ENCODE assay signal across 9 cellular contexts in genomic region chrX:39519213-39519544, GRCh38.
A peak's percentile ranks its signal among the peaks of the same experiment; 100 is the strongest.
DNase-seq lines count a peak whose midpoint lies in the region; ATAC-seq and TF ChIP-seq lines count a peak whose summit lies in the region.
"Had no signal": no experiment of that assay in that cellular context is flagged by ENCODE, and none has a peak within 500 bp of the region (broad histone marks: within the 10 kb centered on the region; RNA-seq: fewer than 3 reads in every experiment).

No MANE protein-coding gene starts in this region.

- H3K4me3 ChIP-seq in GM23248 (no peak overlapping the region), fibroblast of mammary gland (ENCODE audit: control insufficient read depth, low read depth, low read length) (no peak overlapping the region), prostate gland (no peak overlapping the region)

- ATAC-seq in HG02885 (IDR thresholded peaks at IDR 0.05; ENCODE audit: poor library complexity, unreplicated experiment): no peak
- ATAC-seq in HG03175 (IDR thresholded peaks at IDR 0.05; ENCODE audit: unreplicated experiment): no peak

- H3K27me3 ChIP-seq in GM23248 (replicated peaks; ENCODE audit: insufficient read depth): no peaks in the 10 kb centered on the region
- H3K27me3 ChIP-seq in prostate gland (replicated peaks; ENCODE audit: insufficient read depth): no peaks in the 10 kb centered on the region

- DNase-seq in GM23248: peak; percentile 30
- peak; percentile 22 for DNase-seq in NCI-H345 treated with DMSO at 0.1 percent for 48 hours (lab: John Stamatoyannopoulos, UW; ENCODE audit: unreplicated experiment)
- peak; percentile 25 for DNase-seq in fibroblast of mammary gland (ENCODE audit: low read depth)
- peak; percentile 36 for DNase-seq in prostate gland (ENCODE audit: low spot score)
- DNase-seq in GM13977 (ENCODE audit: low spot score): no peak
- no peak for DNase-seq in SIG-M5 (lab: John Stamatoyannopoulos, UW)
- DNase-seq: activated CD4-positive, alpha-beta memory T cell treated with anti-CD3 and anti-CD28 coated beads for 36 hours had no signal

- intact Hi-C loops in prostate gland (cut with DNase I): loop anchor here (10.0 kb wide), 1 partner anchor 184 kb away; no protein-coding TSS in a partner anchor

- H3K79me2 ChIP-seq in GM23248 (ENCODE audit: insufficient read depth): no peaks in the 10 kb centered on the region

- no peak overlapping the region for H3K4me2 ChIP-seq in GM23248 (ENCODE audit: unreplicated experiment)

- TF ChIP-seq CTCF in fibroblast of mammary gland (conservative IDR thresholded peaks at IDR 0.05; ENCODE audit: control insufficient read depth, insufficient read depth, low read depth, low read length) (no peak), prostate gland (IDR thresholded peaks at IDR 0.05) (no peak), GM13977 (IDR thresholded peaks at IDR 0.05; ENCODE audit: extremely low read depth, insufficient read depth, missing control alignments) (no peak)

- TF ChIP-seq POLR2A in prostate gland (IDR thresholded peaks at IDR 0.05): no peak

- H2AFZ ChIP-seq in GM23248: no peak overlapping the region

- H3K36me3 ChIP-seq in GM23248 (ENCODE audit: low read depth) (no peaks in the 10 kb centered on the region), prostate gland (no peaks in the 10 kb centered on the region)

- no peaks in the 10 kb centered on the region for H3K9me2 ChIP-seq in GM23248 (ENCODE audit: insufficient read depth)

- H3K27ac ChIP-seq in GM23248: no peak overlapping the region
- no peak overlapping the region for H3K27ac ChIP-seq in prostate gland

- no peaks in the 10 kb centered on the region for H3F3A ChIP-seq in GM23248 (ENCODE audit: insufficient read depth)

- no peak overlapping the region for H3K9ac ChIP-seq in GM23248

- in situ Hi-C loops in GM23248 (cut with MboI) (no loop called here), GM13977 (cut with MboI; ENCODE audit: low pct_unique_long_range_greater_than_20kb, low sequenced_read_pairs, unreplicated experiment) (no loop called here)

- H3K4me1 ChIP-seq in GM23248 (ENCODE audit: insufficient read depth) (no peaks in the 10 kb centered on the region), prostate gland (replicated peaks) (no peaks in the 10 kb centered on the region)

- 6 to 9% methylated on average over 8 to 9 of the region's 9 CpGs for WGBS in GM23248 (ENCODE audit: low coverage in 1 of 2, low lambda C conversion rate in 2 of 2, missing lambda C conversion rate in 2 of 2), 2 experiments
- 15% methylated on average over 9 of the region's 9 CpGs for WGBS in prostate gland

- no peaks in the 10 kb centered on the region for H4K20me1 ChIP-seq in GM23248 (ENCODE audit: insufficient read depth)

- H3K9me3 ChIP-seq in GM23248 (ENCODE audit: low read depth) (no peaks in the 10 kb centered on the region), prostate gland (no peaks in the 10 kb centered on the region)

Comparison
In these comparisons a context has a peak if more than half of its experiments do, and no peak if none do; other contexts are left out.
1. DNase-seq: peak in GM23248 (single experiment), NCI-H345 treated with DMSO at 0.1 percent for 48 hours (single experiment), fibroblast of mammary gland (single experiment) and prostate gland (single experiment); none in GM13977 (single experiment) and SIG-M5 (single experiment).